Comparison of ENCODE assay signal across 14 cellular contexts in the genomic region with DNA sequence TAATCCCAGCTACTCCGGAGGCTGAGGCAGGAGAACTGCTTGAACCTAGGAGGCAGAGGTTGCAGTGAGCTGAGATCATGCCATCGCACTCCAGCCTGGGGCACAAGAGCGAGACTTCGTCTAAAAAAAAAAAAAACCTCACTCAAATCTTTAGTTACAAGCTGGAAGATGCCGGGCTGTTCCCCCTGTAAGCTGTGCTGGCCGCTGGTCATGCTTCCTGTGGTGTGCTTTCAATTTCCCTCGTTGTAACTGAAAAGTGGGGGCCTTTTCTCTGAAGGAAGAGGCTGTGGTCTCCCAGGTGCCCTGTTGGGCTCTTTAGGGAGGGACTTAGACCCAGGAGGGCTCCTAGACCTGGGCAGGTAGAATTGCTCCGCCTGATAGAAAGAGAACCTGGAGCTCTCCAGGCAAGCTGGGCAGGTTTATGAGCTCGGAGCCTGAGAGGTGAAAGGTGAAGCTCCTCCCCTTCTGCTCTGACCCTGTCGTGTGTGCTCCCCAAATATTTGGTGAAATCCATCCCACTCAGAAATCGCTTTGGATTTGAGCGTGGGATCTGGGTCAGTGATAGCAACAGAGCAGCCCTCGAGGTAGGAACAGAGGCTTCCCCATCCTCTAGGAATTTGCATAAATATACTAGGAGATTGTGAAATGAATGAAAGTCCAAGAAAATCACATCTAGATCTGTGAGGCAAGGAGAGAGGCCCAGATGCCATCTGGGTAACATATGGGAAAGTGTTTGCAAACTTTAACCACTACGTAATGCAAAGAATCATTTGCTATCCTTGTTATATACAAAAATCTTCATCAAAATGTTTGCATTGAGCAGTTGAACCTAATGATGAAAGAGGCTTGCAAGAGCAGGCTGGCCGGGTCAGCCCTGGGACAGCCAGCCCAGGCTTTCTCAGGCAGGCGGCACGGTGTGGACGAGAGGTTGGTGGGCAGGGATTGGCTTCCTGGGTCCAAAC.
A peak's percentile ranks its signal among the peaks of the same experiment; 100 is the strongest.
DNase-seq lines count a peak whose midpoint lies in the region; ATAC-seq and TF ChIP-seq lines count a peak whose summit lies in the region.
"Had no signal": no experiment of that assay in that cellular context is flagged by ENCODE, and none has a peak within 500 bp of the region (broad histone marks: within the 10 kb centered on the region; RNA-seq: fewer than 3 reads in every experiment).

No MANE protein-coding gene starts in this region.

- TF ChIP-seq EP300 in esophagus muscularis mucosa (IDR thresholded peaks at IDR 0.05) = no peak

- H3K4me1 ChIP-seq in left ventricle myocardium inferior = peaks cover 66% of the 10 kb centered on the region
- peaks cover 25 to 58% (median 51%) of the 10 kb centered on the region in 4 donors for H3K4me1 ChIP-seq in esophagus muscularis mucosa
- peaks cover 52% of the 10 kb centered on the region for H3K4me1 ChIP-seq in vagina

- H3K9me3 ChIP-seq in left ventricle myocardium inferior (replicated peaks) = no peaks in the 10 kb centered on the region
- no peaks in the 10 kb centered on the region for H3K9me3 ChIP-seq in esophagus muscularis mucosa
- no peaks in the 10 kb centered on the region for H3K9me3 ChIP-seq in vagina

- H3K4me3 Mint-ChIP-seq in mesothelial cell of epicardium = no peak overlapping the region
- H3K4me3 Mint-ChIP-seq in Calu3 (ENCODE audit: low read depth, unreplicated experiment) = no peak overlapping the region
- H3K4me3 Mint-ChIP-seq: activated CD4-positive, alpha-beta memory T cell treated with anti-CD3 and anti-CD28 coated beads, Interleukin-2, amount 10 ng/mL, durations not matched to agents 7 days and 5 days had no signal

- BruUV-seq in Calu3 (replicated peaks; lab: Mats Ljungman, UMichigan) = no TSS peak

- H3K27ac ChIP-seq in left ventricle myocardium inferior (replicated peaks) = peak overlapping the region; percentile 93
- peak overlapping the region; percentile 55 to 89 (median 86) for H3K27ac ChIP-seq in esophagus muscularis mucosa (replicated peaks in 1 of 4)
- H3K27ac ChIP-seq in vagina = peak overlapping the region; percentile 77

- intact Hi-C loops in left ventricle myocardium inferior (cut with micrococcal nuclease) = no loop called here
- intact Hi-C loops in Right ventricle myocardium inferior (cut with DNase I) = no loop called here
- intact Hi-C loops in esophagus muscularis mucosa (cut with DNase I) = loop anchor here (10.0 kb wide), 1 partner anchor 166 kb away; no protein-coding TSS in a partner anchor
- intact Hi-C loops in vagina (cut with DNase I) = loop anchor here (5.0 kb wide), 1 partner anchor 173 kb away; a partner anchor contains a TSS
- intact Hi-C loops in Calu3 (cut with micrococcal nuclease; ENCODE audit: unreplicated experiment) = no loop called here

- H3K4me3 ChIP-seq in left ventricle myocardium inferior = no peak overlapping the region
- no peak overlapping the region for H3K4me3 ChIP-seq in esophagus muscularis mucosa
- H3K4me3 ChIP-seq in vagina = no peak overlapping the region

- no peaks in the 10 kb centered on the region for H3K36me3 Mint-ChIP-seq in mesothelial cell of epicardium
- no peaks in the 10 kb centered on the region for H3K36me3 Mint-ChIP-seq in Calu3 (ENCODE audit: insufficient read depth, unreplicated experiment)

- H3K27ac Mint-ChIP-seq in mesothelial cell of epicardium = peak overlapping the region; percentile 87
- no peak overlapping the region for H3K27ac Mint-ChIP-seq in Calu3 (ENCODE audit: unreplicated experiment)
- H3K27ac Mint-ChIP-seq: activated CD4-positive, alpha-beta memory T cell treated with anti-CD3 and anti-CD28 coated beads, Interleukin-2, amount 10 ng/mL, durations not matched to agents 7 days and 5 days had no signal

- ATAC-seq in Right ventricle myocardium inferior = no peak

- H3K27me3 ChIP-seq in left ventricle myocardium inferior (ENCODE audit: low read depth) = no peaks in the 10 kb centered on the region
- no peaks in the 10 kb centered on the region for H3K27me3 ChIP-seq in esophagus muscularis mucosa
- no peaks in the 10 kb centered on the region for H3K27me3 ChIP-seq in vagina

- WGBS in esophagus muscularis mucosa = 78% methylated on average over 18 of the region's 18 CpGs

- CTCF ChIA-PET in Calu3 (lab: Charles Lee) = interaction anchor here (0.6 to 1.7 kb wide), 4 partner anchors 8 to 169 kb away, joined by 3 to 10 read pairs (median 3); no protein-coding TSS in a partner anchor

- H3K4me1 Mint-ChIP-seq in mesothelial cell of epicardium (peaks cover 17% of the 10 kb centered on the region), Calu3 (ENCODE audit: low read depth, unreplicated experiment) (no peaks in the 10 kb centered on the region)

- no peak for TF ChIP-seq CTCF in left ventricle myocardium inferior (IDR thresholded peaks at IDR 0.05; ENCODE audit: borderline replicate concordance)
- TF ChIP-seq CTCF in esophagus muscularis mucosa (IDR thresholded peaks at IDR 0.05) = no peak
- TF ChIP-seq CTCF in mesothelial cell of epicardium (IDR thresholded peaks at IDR 0.05; ENCODE audit: unreplicated experiment) = no peak
- no peak for TF ChIP-seq CTCF in vagina (IDR thresholded peaks at IDR 0.05)
- no peak for TF ChIP-seq CTCF in Calu3 (IDR thresholded peaks at IDR 0.05; ENCODE audit: unreplicated experiment)

- no peaks in the 10 kb centered on the region for H3K27me3 Mint-ChIP-seq in mesothelial cell of epicardium (ENCODE audit: low read depth)
- H3K27me3 Mint-ChIP-seq in Calu3 (ENCODE audit: unreplicated experiment) = no peaks in the 10 kb centered on the region

- TF ChIP-seq POLR2A in esophagus muscularis mucosa (IDR thresholded peaks at IDR 0.05; ENCODE audit: low read depth) (no peak), vagina (IDR thresholded peaks at IDR 0.05) (no peak)

- H3K9me3 Mint-ChIP-seq in mesothelial cell of epicardium = no peaks in the 10 kb centered on the region
- no peaks in the 10 kb centered on the region for H3K9me3 Mint-ChIP-seq in Calu3 (ENCODE audit: low read depth, unreplicated experiment)
- H3K9me3 Mint-ChIP-seq: activated CD4-positive, alpha-beta memory T cell treated with anti-CD3 and anti-CD28 coated beads, Interleukin-2, amount 10 ng/mL, durations not matched to agents 7 days and 5 days had no signal

- DNase-seq in left ventricle myocardium inferior (no peak), Right ventricle myocardium inferior (ENCODE audit: missing footprints) (no peak), esophagus muscularis mucosa (ENCODE audit: extremely low spot score) (no peak), mesothelial cell of epicardium (ENCODE audit: low spot score in 2 of 2, unreplicated experiment in 2 of 2) (no peak), vagina (ENCODE audit: extremely low spot score in 2 of 2) (no peak), Calu3 (no peak)
- no peak for DNase-seq in NK-92 treated with Interleukin-12 subunit alpha and Interleukin-12 subunit beta, amount 100 ng/mL, for 24 hours (lab: John Stamatoyannopoulos, UW)
- no peak for DNase-seq in stimulated activated naive CD4-positive, alpha-beta T cell treated with Interleukin-2 at 50 U/mL for 16 hours (lab: John Stamatoyannopoulos, UW)
- DNase-seq: activated CD4-positive, alpha-beta memory T cell treated with anti-CD3 and anti-CD28 coated beads, Interleukin-2, amount 10 ng/mL, durations not matched to agents 7 days and 5 days; activated gamma-delta T cell; NCI-H1417 treated with DMSO at 0.1 percent for 48 hours; NCI-H524; retina; T1000 had no signal

- H3K36me3 ChIP-seq in left ventricle myocardium inferior (no peaks in the 10 kb centered on the region), esophagus muscularis mucosa (no peaks in the 10 kb centered on the region), vagina (no peaks in the 10 kb centered on the region)

Comparison
In these comparisons a context has a peak if more than half of its experiments do, and no peak if none do; other contexts are left out.
1. intact Hi-C loops: an anchor here in esophagus muscularis mucosa (10.0 kb wide) and vagina (5.0 kb wide); none called in left ventricle myocardium inferior, Right ventricle myocardium inferior and Calu3.